ENCODE assay signal across 18 cellular contexts in the genomic region with DNA sequence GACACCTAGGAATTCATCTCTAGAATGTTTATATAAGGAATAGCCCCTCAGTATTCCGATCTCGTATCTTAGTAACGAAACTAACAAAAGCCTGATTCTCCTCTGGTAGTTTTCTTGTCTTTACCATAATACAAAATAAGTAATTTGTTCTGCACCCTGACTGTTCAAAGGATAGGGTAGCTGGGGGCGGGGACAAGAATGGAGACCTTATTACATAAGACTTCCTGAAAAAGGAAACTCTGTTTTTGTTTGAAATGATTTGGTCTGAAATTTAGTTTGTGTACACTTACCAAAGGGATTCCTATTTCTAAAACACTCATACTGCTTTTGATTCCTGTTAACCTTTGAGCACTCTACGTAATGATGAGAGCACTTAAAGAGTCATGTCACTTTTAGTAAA. TPM values are rescaled to one million over a fixed set of nuclear protein-coding genes. Genes with fewer than 3 reads are reported as not detected.
A peak's percentile ranks its signal among the peaks of the same experiment; 100 is the strongest.
DNase-seq lines count a peak whose midpoint lies in the region; ATAC-seq and TF ChIP-seq lines count a peak whose summit lies in the region.
"Had no signal": no experiment of that assay in that cellular context is flagged by ENCODE, and none has a peak within 500 bp of the region (broad histone marks: within the 10 kb centered on the region; RNA-seq: fewer than 3 reads in every experiment).

No MANE protein-coding gene starts in this region.

- no peaks in the 10 kb centered on the region for H3K9me3 Mint-ChIP-seq in CD4-positive, CD25-positive, alpha-beta regulatory T cell
- no peaks in the 10 kb centered on the region for H3K9me3 Mint-ChIP-seq in activated T-cell treated with anti-CD3 and anti-CD28 coated beads, Interleukin-2, amount 50 U/mL, for 4 hours

- H3K27me3 ChIP-seq in CD4-positive, CD25-positive, alpha-beta regulatory T cell (ENCODE audit: control insufficient read depth, insufficient read depth, low read length), result no peaks in the 10 kb centered on the region
- H3K27me3 ChIP-seq in Karpas-422 (ENCODE audit: low read length) (no peaks in the 10 kb centered on the region), left lung (peaks cover 0 to 8% of the 10 kb centered on the region in 2 donors), PC-9 (ENCODE audit: insufficient read depth, low read depth) (peaks cover 98% of the 10 kb centered on the region)
- H3K27me3 ChIP-seq: right lobe of liver had no signal

- peak overlapping the region; percentile 55 to 86 (median 84) for H3K4me3 Mint-ChIP-seq in CD4-positive, CD25-positive, alpha-beta regulatory T cell
- peak overlapping the region; percentile 74 for H3K4me3 Mint-ChIP-seq in activated T-cell treated with anti-CD3 and anti-CD28 coated beads, Interleukin-2, amount 50 U/mL, for 4 hours

- H3K27ac ChIP-seq in CD4-positive, CD25-positive, alpha-beta regulatory T cell (ENCODE audit: insufficient read depth, low read length, poor library complexity, severe bottlenecking), result peak overlapping the region; percentile 96
- H3K27ac ChIP-seq in Karpas-422 (ENCODE audit: low read length), result peak overlapping the region; percentile 81
- peak overlapping the region in 1 of 2 donors; percentile 38 for H3K27ac ChIP-seq in left lung
- no peak overlapping the region for H3K27ac ChIP-seq in PC-9
- H3K27ac ChIP-seq: C4-2B, foreskin keratinocyte, right lobe of liver, SK-N-MC had no signal

- intact Hi-C loops in left lung (cut with DNase I), result no loop called here
- intact Hi-C loops in left cardiac atrium (cut with DNase I), result no loop called here
- intact Hi-C loops in PC-9 (cut with micrococcal nuclease; ENCODE audit: unreplicated experiment), result no loop called here

- H2AFZ ChIP-seq in Karpas-422 (ENCODE audit: low read length) (no peak overlapping the region), PC-9 (no peak overlapping the region)

- no peaks in the 10 kb centered on the region for H3K9me2 ChIP-seq in Karpas-422 (replicated peaks; ENCODE audit: insufficient read depth, low read length)
- no peaks in the 10 kb centered on the region for H3K9me2 ChIP-seq in PC-9 (ENCODE audit: insufficient read depth)

- H3K9me3 ChIP-seq in CD4-positive, CD25-positive, alpha-beta regulatory T cell (ENCODE audit: control insufficient read depth in 2 of 2, low read length in 2 of 2), result no peaks in the 10 kb centered on the region
- H3K9me3 ChIP-seq in Karpas-422 (ENCODE audit: low read length) (no peaks in the 10 kb centered on the region), left lung (no peaks in the 10 kb centered on the region), PC-9 (ENCODE audit: insufficient read depth, low read depth) (no peaks in the 10 kb centered on the region)
- H3K9me3 ChIP-seq: right lobe of liver had no signal

- DNase-seq in CD4-positive, CD25-positive, alpha-beta regulatory T cell, result peak in 2 of 3 donors; percentile 64 to 68
- no peak for DNase-seq in Karpas-422
- DNase-seq in activated T-cell treated with anti-CD3 and anti-CD28 coated beads, Interleukin-2, amount 50 U/mL, for 4 hours, result peak; percentile 54
- DNase-seq in left lung, result no peak
- no peak for DNase-seq in NCI-H2029 treated with DMSO at 0.1 percent for 48 hours (lab: John Stamatoyannopoulos, UW)
- DNase-seq in left cardiac atrium, result no peak
- DNase-seq in PC-9, result no peak
- no peak for DNase-seq in NCI-H1048 (lab: John Stamatoyannopoulos, UW)
- DNase-seq: activated CD4-positive, CD25-positive, alpha-beta regulatory T cell treated with anti-CD3 and anti-CD28 coated beads, Interleukin-2, amount 50 U/mL, for 72 hours; aorta; foreskin keratinocyte; NCI-H2081 treated with DMSO at 0.1 percent for 48 hours; NK-92 treated with Interleukin-12 subunit alpha and Interleukin-12 subunit beta, amount 100 ng/mL, for 24 hours; right lobe of liver had no signal

- peaks cover 63% of the 10 kb centered on the region for H3K36me3 ChIP-seq in CD4-positive, CD25-positive, alpha-beta regulatory T cell (ENCODE audit: control insufficient read depth, insufficient read depth, low read length)
- H3K36me3 ChIP-seq in Karpas-422 (ENCODE audit: insufficient read depth, low read length) (peaks cover 62% of the 10 kb centered on the region), left lung (no peaks in the 10 kb centered on the region), PC-9 (ENCODE audit: low read depth) (no peaks in the 10 kb centered on the region)
- H3K36me3 ChIP-seq: right lobe of liver had no signal

- BruUV-seq in PC-9 (replicated peaks; lab: Mats Ljungman, UMichigan), result no TSS peak

- no peaks in the 10 kb centered on the region for H3F3A ChIP-seq in PC-9 (ENCODE audit: insufficient read depth, low read depth)

- H4K20me1 ChIP-seq in Karpas-422 (ENCODE audit: insufficient read depth, low read depth, low read length), result no peaks in the 10 kb centered on the region; the same call in 1 of the 2 replicates
- no peaks in the 10 kb centered on the region for H4K20me1 ChIP-seq in PC-9 (ENCODE audit: insufficient read depth)

- POLR2A ChIA-PET in PC-9 (lab: Charles Lee; ENCODE audit: unreplicated experiment), result no interaction called here

- H3K4me1 ChIP-seq in CD4-positive, CD25-positive, alpha-beta regulatory T cell (ENCODE audit: control insufficient read depth, insufficient read depth, low read length, poor library complexity, severe bottlenecking), result peaks cover 91% of the 10 kb centered on the region
- peaks cover 97% of the 10 kb centered on the region for H3K4me1 ChIP-seq in Karpas-422 (ENCODE audit: low read length)
- H3K4me1 ChIP-seq in left lung, result peaks cover 0 to 29% of the 10 kb centered on the region in 2 donors
- no peaks in the 10 kb centered on the region for H3K4me1 ChIP-seq in PC-9 (replicated peaks; ENCODE audit: insufficient read depth)
- H3K4me1 ChIP-seq: foreskin keratinocyte, right lobe of liver had no signal

- H3K36me3 Mint-ChIP-seq in CD4-positive, CD25-positive, alpha-beta regulatory T cell, result peaks cover 59% of the 10 kb centered on the region
- peaks cover 51% of the 10 kb centered on the region for H3K36me3 Mint-ChIP-seq in activated T-cell treated with anti-CD3 and anti-CD28 coated beads, Interleukin-2, amount 50 U/mL, for 4 hours (ENCODE audit: insufficient read depth)

- CTCF ChIA-PET in PC-9 (lab: Charles Lee), result no interaction called here

- H3K4me1 Mint-ChIP-seq in CD4-positive, CD25-positive, alpha-beta regulatory T cell, result peaks cover 45 to 98% (median 81%) of the 10 kb centered on the region in 4 donors
- H3K4me1 Mint-ChIP-seq in activated T-cell treated with anti-CD3 and anti-CD28 coated beads, Interleukin-2, amount 50 U/mL, for 4 hours (ENCODE audit: low read depth), result peaks cover 93% of the 10 kb centered on the region

- no peak overlapping the region for H3K9ac ChIP-seq in Karpas-422 (ENCODE audit: low read length)

- H3K79me2 ChIP-seq in Karpas-422 (ENCODE audit: low read length) (peaks cover 97% of the 10 kb centered on the region), PC-9 (ENCODE audit: low read depth) (no peaks in the 10 kb centered on the region)

- peak overlapping the region; percentile 88 for H3K4me3 ChIP-seq in CD4-positive, CD25-positive, alpha-beta regulatory T cell (ENCODE audit: low read depth, low read length)
- H3K4me3 ChIP-seq in Karpas-422 (ENCODE audit: low read length), result no peak overlapping the region
- H3K4me3 ChIP-seq in left lung, result no peak overlapping the region
- no peak overlapping the region for H3K4me3 ChIP-seq in PC-9
- H3K4me3 ChIP-seq: right lobe of liver, SK-N-MC had no signal

- peak overlapping the region; percentile 82 to 92 (median 90) for H3K27ac Mint-ChIP-seq in CD4-positive, CD25-positive, alpha-beta regulatory T cell

- no peak for TF ChIP-seq CTCF in left lung (IDR thresholded peaks at IDR 0.05)
- TF ChIP-seq CTCF in PC-9 (conservative IDR thresholded peaks at IDR 0.05), result no peak

- peak overlapping the region; percentile 43 for H3K4me2 ChIP-seq in Karpas-422 (ENCODE audit: low read depth, low read length, poor library complexity, severe bottlenecking)
- H3K4me2 ChIP-seq in PC-9, result no peak overlapping the region

- no peaks in the 10 kb centered on the region for H3K27me3 Mint-ChIP-seq in CD4-positive, CD25-positive, alpha-beta regulatory T cell
- no peaks in the 10 kb centered on the region for H3K27me3 Mint-ChIP-seq in activated T-cell treated with anti-CD3 and anti-CD28 coated beads, Interleukin-2, amount 50 U/mL, for 4 hours (ENCODE audit: low read depth)

- no peak for ATAC-seq in CD4-positive, CD25-positive, alpha-beta regulatory T cell (ENCODE audit: low read depth in 2 of 2)
- peak in 1 of 2 donors; percentile 9 for ATAC-seq in activated T-cell treated with anti-CD3 and anti-CD28 coated beads, Interleukin-2, amount 50 U/mL, for 4 hours
- ATAC-seq in left lung, result peak; percentile 44
- no peak for ATAC-seq in left cardiac atrium
- ATAC-seq: foreskin keratinocyte, right lobe of liver had no signal

RNA-seq across cellular contexts. Expression of a gene that starts 17.2 kb away (rescaled TPM):
- 376 TPM for total RNA-seq in CD4-positive, CD25-positive, alpha-beta regulatory T cell
- 100 to 1,000 TPM; 153 to 176 (median 164) TPM for polyA plus RNA-seq in CD4-positive, CD25-positive, alpha-beta regulatory T cell
- 117 and 118 TPM in 2 replicates for total RNA-seq in Karpas-422 (2014; rRNA removed; shearing (Covaris generic); ENCODE audit: low replicate concordance)
- total RNA-seq in activated T-cell treated with anti-CD3 and anti-CD28 coated beads, Interleukin-2, amount 50 U/mL, for 4 hours, result 100 to 1,000 TPM; 168 to 229 (median 228) TPM
- total RNA-seq in left lung (10 to 100 TPM; 19.0 to 50.2 TPM), left cardiac atrium (1 to 10 TPM; 4.4 to 9.2 TPM), PC-9 (2021) (not detected in 2 replicates)
- total RNA-seq: foreskin keratinocyte, myocyte had no signal
- polyA plus RNA-seq: foreskin keratinocyte, keratinocyte had no signal

Comparison
In these comparisons a context has a peak if more than half of its experiments do, and no peak if none do; other contexts are left out.
1. DNase-seq: peak in CD4-positive, CD25-positive, alpha-beta regulatory T cell (2 of 3) and activated T-cell treated with anti-CD3 and anti-CD28 coated beads, Interleukin-2, amount 50 U/mL, for 4 hours (single experiment); none in Karpas-422 (single experiment), left lung (0 of 2), NCI-H2029 treated with DMSO at 0.1 percent for 48 hours (single experiment), left cardiac atrium (single experiment), PC-9 (0 of 2) and NCI-H1048 (single experiment).